ENCODE assay signal across 17 cellular contexts in the genomic region with DNA sequence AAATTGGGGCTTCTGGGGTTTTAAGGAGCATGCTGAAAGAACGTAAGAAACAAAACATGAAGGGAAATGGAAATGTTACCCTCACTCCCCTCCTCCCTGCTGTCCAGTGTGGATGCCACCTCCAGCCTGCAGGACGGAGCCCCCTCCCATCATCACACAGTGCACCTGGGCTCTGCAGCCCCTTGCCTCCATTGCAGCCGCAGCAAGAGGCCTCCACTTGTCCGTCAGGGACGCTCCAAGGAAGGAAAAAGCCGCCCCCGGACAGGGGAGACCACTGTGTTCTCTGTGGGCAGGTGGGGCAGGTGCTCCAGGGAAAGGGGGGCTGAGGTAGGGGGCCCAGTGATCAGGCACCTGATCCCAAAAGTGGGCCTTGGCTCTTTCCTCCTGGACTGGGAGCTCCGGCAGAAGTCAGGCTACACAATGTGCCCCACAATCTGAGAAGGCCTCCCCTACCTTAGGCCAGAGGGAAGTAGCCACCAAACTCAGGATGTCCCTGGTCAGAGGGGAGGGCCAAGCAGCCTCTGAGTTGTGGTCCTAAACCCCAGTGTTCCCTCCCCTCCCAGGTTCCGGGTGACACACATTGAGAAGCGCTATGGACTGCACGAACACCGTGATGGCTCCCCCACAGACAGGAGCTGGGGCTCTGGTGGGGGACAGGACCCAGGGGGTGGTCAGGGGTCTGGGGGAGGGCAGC. TPM values are rescaled to one million over a fixed set of nuclear protein-coding genes. Genes with fewer than 3 reads are reported as not detected.
DNase-seq lines count a peak whose midpoint lies in the region; ATAC-seq, FAIRE-seq and TF ChIP-seq lines count a peak whose summit lies in the region.
"Had no signal": no experiment of that assay in that cellular context is flagged by ENCODE, and none has a peak within 500 bp of the region (broad histone marks: within the 10 kb centered on the region; RNA-seq: fewer than 3 reads in every experiment).

No MANE protein-coding gene starts in this region.

- no peaks in the 10 kb centered on the region for H4K20me1 ChIP-seq in GM12878 (ENCODE audit: control insufficient read depth, insufficient read depth)

- no peak for TF ChIP-seq RAD21 in GM12878 (IDR thresholded peaks at IDR 0.05; ENCODE audit: insufficient read depth, low read depth, low read length)

- no peaks in the 10 kb centered on the region for H3K9me3 ChIP-seq in GM12878 (replicated peaks; ENCODE audit: control insufficient read depth, insufficient read depth, low read length)

- TF ChIP-seq EP300 in GM12878 (IDR thresholded peaks at IDR 0.05; ENCODE audit: borderline replicate concordance in 1 of 2, control insufficient read depth in 1 of 2, low read depth in 2 of 2, low read length in 2 of 2), result no peak

- no peak for FAIRE-seq in GM12878 (lab: Jason Lieb, UNC)
- FAIRE-seq: G401.6, HepG2 had no signal

- no peak overlapping the region for H3K4me3 Mint-ChIP-seq in T-cell
- H3K4me3 Mint-ChIP-seq in neural crest cell, result peak overlapping the region; percentile 87

- BruUV-seq in GM12878 (replicated peaks; lab: Mats Ljungman, UMichigan), result TSS peak; percentile 63

- no peak for ATAC-seq in T-cell (replicated peaks in 1 of 4)
- no peak for ATAC-seq in GM12878
- ATAC-seq: HepG2 had no signal

- peaks cover 33% of the 10 kb centered on the region for H3K79me2 ChIP-seq in GM12878 (ENCODE audit: control insufficient read depth, insufficient read depth, low read length)

- H3K27me3 ChIP-seq in GM12878 (replicated peaks in 1 of 2; ENCODE audit: control insufficient read depth in 2 of 2, insufficient read depth in 2 of 2, low read length in 1 of 2), result no peaks in the 10 kb centered on the region

- RAD21 ChIA-PET in GM12878 (lab: Charles Lee; ENCODE audit: unreplicated experiment), result interaction anchor here (6.9 kb wide), 1 partner anchor 46 kb away, joined by 124 read pairs; no protein-coding TSS in a partner anchor

- peak; percentile 42 for DNase-seq in activated CD8-positive, alpha-beta memory T cell treated with anti-CD3 and anti-CD28 coated beads for 24 hours
- no peak for DNase-seq in activated CD8-positive, alpha-beta memory T cell treated with anti-CD3 and anti-CD28 coated beads, Interleukin-2, amount 50 U/mL, for 48 hours
- DNase-seq in T-cell (no peak), GM12878 (ENCODE audit: low read depth, low spot score) (no peak), neural crest cell (ENCODE audit: low read depth, low spot score) (no peak), AG08395 (ENCODE audit: low spot score) (no peak), NCI-H1105 (lab: John Stamatoyannopoulos, UW) (no peak), Ammon's horn (ENCODE audit: low spot score) (no peak)
- DNase-seq: C1 segment of cervical spinal cord, DND-41, NCI-H146, NCI-H2081 treated with DMSO at 0.1 percent for 48 hours, NCI-H524, SIG-M5 had no signal

- peaks cover 9% of the 10 kb centered on the region for H3K36me3 Mint-ChIP-seq in T-cell
- H3K36me3 Mint-ChIP-seq in neural crest cell (ENCODE audit: low read depth), result no peaks in the 10 kb centered on the region

- in situ Hi-C loops in GM12878 (cut with MboI), result no loop called here

- H3K27me3 Mint-ChIP-seq in T-cell (no peaks in the 10 kb centered on the region), neural crest cell (ENCODE audit: low read depth) (peaks cover 2% of the 10 kb centered on the region)

- no peak overlapping the region for H2AFZ ChIP-seq in GM12878 (ENCODE audit: control insufficient read depth, low read depth, low read length)

- intact Hi-C loops in GM12878 (cut with micrococcal nuclease; ENCODE audit: unreplicated experiment), result loop anchor here (5.0 kb wide), 1 partner anchor 127 kb away; no protein-coding TSS in a partner anchor

- no peak overlapping the region for H3K4me2 ChIP-seq in GM12878 (ENCODE audit: control insufficient read depth, insufficient read depth)
- H3K4me2 ChIP-seq: KMS-11 had no signal

- POLR2A ChIA-PET in T-cell (lab: Charles Lee), result no interaction called here
- POLR2A ChIA-PET in GM12878 (lab: Charles Lee), result interaction anchor here (4.6 kb wide), 1 partner anchor 46 kb away, joined by 34 read pairs; no protein-coding TSS in a partner anchor

- H3K36me3 ChIP-seq in GM12878 (ENCODE audit: control insufficient read depth in 2 of 2, insufficient read depth in 2 of 2, low read length in 1 of 2), result no peaks in the 10 kb centered on the region; a peak in 2 of 4 replicates

- CTCF ChIA-PET in T-cell (lab: Charles Lee), result no interaction called here
- CTCF ChIA-PET in GM12878 (lab: Yijun Ruan, JAX), result interaction anchor here (0.6 to 11.2 kb wide), 6 partner anchors 20 to 501 kb away, joined by 3 to 137 read pairs (median 18); a partner anchor contains a TSS

- H3K9ac ChIP-seq in GM12878 (ENCODE audit: control insufficient read depth, insufficient read depth, low read length), result no peak overlapping the region
- H3K9ac ChIP-seq: KMS-11 had no signal

- peaks cover 28% of the 10 kb centered on the region for H3K4me1 ChIP-seq in GM12878 (ENCODE audit: control insufficient read depth, insufficient read depth, low read length)

- H3K4me1 Mint-ChIP-seq in T-cell, result peaks cover 29 to 32% (median 30%) of the 10 kb centered on the region in 3 donors
- peaks cover 28% of the 10 kb centered on the region for H3K4me1 Mint-ChIP-seq in neural crest cell

- H3K27ac ChIP-seq in GM12878 (ENCODE audit: control insufficient read depth, insufficient read depth), result no peak overlapping the region
- H3K27ac ChIP-seq: KMS-11 had no signal

- TF ChIP-seq POLR2A in GM12878 (IDR thresholded peaks at IDR 0.05; ENCODE audit: low read depth, low read length), result peak; percentile 23; the same call in 1 of the 2 replicates

- H3K4me3 ChIP-seq in GM12878, result no peak overlapping the region

- no peaks in the 10 kb centered on the region for H3K9me3 Mint-ChIP-seq in T-cell
- H3K9me3 Mint-ChIP-seq in neural crest cell, result no peaks in the 10 kb centered on the region

- SMC1A ChIA-PET in GM12878 (lab: Charles Lee; ENCODE audit: uncharacterized antibody, unreplicated experiment), result interaction anchor here (3.2 to 12.9 kb wide), 2 partner anchors 12 to 22 kb away, joined by 12 to 245 read pairs; a partner anchor contains a TSS

- no peak for TF ChIP-seq CTCF in GM12878 (IDR thresholded peaks at IDR 0.05 in 2 of 3, conservative IDR thresholded peaks at IDR 0.05 in 1 of 3; ENCODE audit: control insufficient read depth in 2 of 3, extremely low read depth in 1 of 3, insufficient read depth in 1 of 3, low read depth in 3 of 3, low read length in 3 of 3)
- no peak for TF ChIP-seq CTCF in neural crest cell (conservative IDR thresholded peaks at IDR 0.05)

- H3K27ac Mint-ChIP-seq in T-cell (peak overlapping the region; percentile 46 to 93), neural crest cell (ENCODE audit: unreplicated experiment) (no peak overlapping the region)

- WGBS in GM12878 (ENCODE audit: insufficient coverage, insufficient replicate concordance, low lambda C conversion rate, missing lambda C conversion rate), result 97% methylated on average over 12 of the region's 12 CpGs

RNA-seq across cellular contexts. Expression of a gene that starts 2.7 kb away (rescaled TPM):
- total RNA-seq in T-cell, result 10 to 100 TPM; 15.3 to 30.7 (median 26.0) TPM
- 5.6 and 7.0 TPM in 2 replicates for total RNA-seq in GM12878 (2013; cell fraction: nucleolus; rRNA removed)
- 15.3 and 18.2 TPM in 2 replicates for total RNA-seq in GM12878 (2014; rRNA removed)
- 6.6 and 6.8 TPM in 2 replicates for total RNA-seq in GM12878 (2014; rRNA removed; fragmentation: Illumina TruSeq; extraction: Trizol)
- total RNA-seq in GM12878 (2021), result 15.4 and 15.7 TPM in 2 replicates
- polyA plus RNA-seq in GM12878 (2011; ENCODE audit: low read depth), result 1.3 TPM
- polyA plus RNA-seq in GM12878 (2011; rRNA removed), result 0.91 and 2.1 TPM in 2 replicates
- 2.0 and 3.3 TPM in 2 replicates for polyA plus RNA-seq in GM12878 (2011; cell fraction: cytosol; rRNA removed)
- 27.8 and 32.1 TPM in 2 replicates for polyA plus RNA-seq in GM12878 (2011; cell fraction: nucleus; rRNA removed)
- 4.7 and 5.4 TPM in 2 replicates for polyA plus RNA-seq in GM12878 (2012)
- 1.2 and 6.0 TPM in 2 replicates for polyA plus RNA-seq in GM12878 (2014; fragmentation: Illumina TruSeq; extraction: Trizol)
- polyA plus RNA-seq in GM12878 (2014; fragmentation: Nextera tagmentation; extraction: Ambion mirVana), result under 1 TPM; 0.23 to 0.64 TPM
- 21.4 and 23.5 TPM in 2 replicates for polyA plus RNA-seq in GM12878 (2014; rRNA removed)
- polyA plus RNA-seq in GM12878 (2016; fragmentation: Nextera tagmentation; extraction: Ambion mirVana), result 1 to 10 TPM; 7.5 to 9.5 TPM
- 1.3 and 1.4 TPM in 2 replicates for polyA minus RNA-seq in GM12878 (2011; rRNA and poly(A)+ RNA removed)
- polyA minus RNA-seq in GM12878 (2011; cell fraction: cytosol; rRNA and poly(A)+ RNA removed), result 0.73 and 0.80 TPM in 2 replicates
- polyA minus RNA-seq in GM12878 (2011; cell fraction: nucleus; rRNA and poly(A)+ RNA removed), result 4.4 and 6.1 TPM in 2 replicates
- 6.5 and 6.9 TPM in 2 replicates for total RNA-seq in neural crest cell

RNA-seq across cellular contexts. Expression of a gene that starts 2.9 kb away (rescaled TPM):
- 10 to 100 TPM; 68.5 to 78.5 (median 73.8) TPM for total RNA-seq in T-cell
- total RNA-seq in GM12878 (2013; cell fraction: nucleolus; rRNA removed), result 97.4 and 102 TPM in 2 replicates
- total RNA-seq in GM12878 (2014; rRNA removed), result 107 and 109 TPM in 2 replicates
- 77.0 and 92.5 TPM in 2 replicates for total RNA-seq in GM12878 (2014; rRNA removed; fragmentation: Illumina TruSeq; extraction: Trizol)
- total RNA-seq in GM12878 (2021), result 82.9 and 94.3 TPM in 2 replicates
- polyA plus RNA-seq in GM12878 (2011; ENCODE audit: low read depth), result 88.0 TPM
- polyA plus RNA-seq in GM12878 (2011; rRNA removed), result 115 and 140 TPM in 2 replicates
- 160 and 168 TPM in 2 replicates for polyA plus RNA-seq in GM12878 (2011; cell fraction: cytosol; rRNA removed)
- polyA plus RNA-seq in GM12878 (2011; cell fraction: nucleus; rRNA removed), result 199 and 244 TPM in 2 replicates
- 77.9 and 79.2 TPM in 2 replicates for polyA plus RNA-seq in GM12878 (2012)
- polyA plus RNA-seq in GM12878 (2014; fragmentation: Illumina TruSeq; extraction: Trizol), result 115 and 135 TPM in 2 replicates
- 100 to 1,000 TPM in 1 of 2 experiments, 10 to 100 TPM in 1; 62.2 to 108 TPM for polyA plus RNA-seq in GM12878 (2014; fragmentation: Nextera tagmentation; extraction: Ambion mirVana)
- 107 and 115 TPM in 2 replicates for polyA plus RNA-seq in GM12878 (2014; rRNA removed)
- 100 to 1,000 TPM; 117 to 120 TPM for polyA plus RNA-seq in GM12878 (2016; fragmentation: Nextera tagmentation; extraction: Ambion mirVana)
- polyA minus RNA-seq in GM12878 (2011; rRNA and poly(A)+ RNA removed), result 119 and 130 TPM in 2 replicates
- 32.9 and 41.7 TPM in 2 replicates for polyA minus RNA-seq in GM12878 (2011; cell fraction: cytosol; rRNA and poly(A)+ RNA removed)
- polyA minus RNA-seq in GM12878 (2011; cell fraction: nucleus; rRNA and poly(A)+ RNA removed), result 79.4 and 93.5 TPM in 2 replicates
- 110 and 114 TPM in 2 replicates for total RNA-seq in neural crest cell

RNA-seq across cellular contexts. Expression of a gene that starts 11.7 kb away (rescaled TPM):
- 100 to 1,000 TPM in 3 of 5 donors, 10 to 100 TPM in 2; 68.5 to 103 (median 101) TPM for total RNA-seq in T-cell
- 61.9 and 72.1 TPM in 2 replicates for total RNA-seq in GM12878 (2013; cell fraction: nucleolus; rRNA removed)
- 13.1 and 18.0 TPM in 2 replicates for total RNA-seq in GM12878 (2014; rRNA removed)
- total RNA-seq in GM12878 (2014; rRNA removed; fragmentation: Illumina TruSeq; extraction: Trizol), result 7.7 and 8.1 TPM in 2 replicates
- total RNA-seq in GM12878 (2021), result 20.6 and 21.3 TPM in 2 replicates
- 15.7 TPM for polyA plus RNA-seq in GM12878 (2011; ENCODE audit: low read depth)
- polyA plus RNA-seq in GM12878 (2011; rRNA removed), result 16.6 and 21.9 TPM in 2 replicates
- polyA plus RNA-seq in GM12878 (2011; cell fraction: cytosol; rRNA removed), result 13.3 and 17.5 TPM in 2 replicates
- 231 and 272 TPM in 2 replicates for polyA plus RNA-seq in GM12878 (2011; cell fraction: nucleus; rRNA removed)
- polyA plus RNA-seq in GM12878 (2012), result 26.0 and 30.3 TPM in 2 replicates
- 3.2 and 8.9 TPM in 2 replicates for polyA plus RNA-seq in GM12878 (2014; fragmentation: Illumina TruSeq; extraction: Trizol)
- 1 to 10 TPM in 1 of 2 experiments, under 1 TPM in 1; 0.97 to 1.0 TPM for polyA plus RNA-seq in GM12878 (2014; fragmentation: Nextera tagmentation; extraction: Ambion mirVana)
- polyA plus RNA-seq in GM12878 (2014; rRNA removed), result 19.1 and 22.8 TPM in 2 replicates
- 10 to 100 TPM in 1 of 2 experiments, 1 to 10 TPM in 1; 9.9 to 11.5 TPM for polyA plus RNA-seq in GM12878 (2016; fragmentation: Nextera tagmentation; extraction: Ambion mirVana)
- 13.6 and 15.4 TPM in 2 replicates for polyA minus RNA-seq in GM12878 (2011; rRNA and poly(A)+ RNA removed)
- 4.1 and 5.5 TPM in 2 replicates for polyA minus RNA-seq in GM12878 (2011; cell fraction: cytosol; rRNA and poly(A)+ RNA removed)
- 37.4 and 42.8 TPM in 2 replicates for polyA minus RNA-seq in GM12878 (2011; cell fraction: nucleus; rRNA and poly(A)+ RNA removed)
- total RNA-seq in neural crest cell, result 20.4 and 20.6 TPM in 2 replicates

RNA-seq across cellular contexts. Expression of a gene that starts 20.7 kb away (rescaled TPM):
- 100 to 1,000 TPM; 190 to 271 (median 211) TPM for total RNA-seq in T-cell
- 41.5 and 54.1 TPM in 2 replicates for total RNA-seq in GM12878 (2013; cell fraction: nucleolus; rRNA removed)
- 42.6 and 45.5 TPM in 2 replicates for total RNA-seq in GM12878 (2014; rRNA removed)
- 37.8 and 38.6 TPM in 2 replicates for total RNA-seq in GM12878 (2014; rRNA removed; fragmentation: Illumina TruSeq; extraction: Trizol)
- 159 and 168 TPM in 2 replicates for total RNA-seq in GM12878 (2021)
- polyA plus RNA-seq in GM12878 (2011; ENCODE audit: low read depth), result 53.8 TPM
- 43.6 and 45.5 TPM in 2 replicates for polyA plus RNA-seq in GM12878 (2011; rRNA removed)
- polyA plus RNA-seq in GM12878 (2011; cell fraction: cytosol; rRNA removed), result 60.5 and 85.4 TPM in 2 replicates
- 108 and 216 TPM in 2 replicates for polyA plus RNA-seq in GM12878 (2011; cell fraction: nucleus; rRNA removed)
- polyA plus RNA-seq in GM12878 (2012), result 64.3 and 68.3 TPM in 2 replicates
- 122 and 124 TPM in 2 replicates for polyA plus RNA-seq in GM12878 (2014; fragmentation: Illumina TruSeq; extraction: Trizol)
- polyA plus RNA-seq in GM12878 (2014; fragmentation: Nextera tagmentation; extraction: Ambion mirVana), result 10 to 100 TPM; 46.3 to 56.0 TPM
- 62.1 and 69.4 TPM in 2 replicates for polyA plus RNA-seq in GM12878 (2014; rRNA removed)
- 100 to 1,000 TPM; 113 to 122 TPM for polyA plus RNA-seq in GM12878 (2016; fragmentation: Nextera tagmentation; extraction: Ambion mirVana)
- polyA minus RNA-seq in GM12878 (2011; rRNA and poly(A)+ RNA removed), result 95.9 and 106 TPM in 2 replicates
- polyA minus RNA-seq in GM12878 (2011; cell fraction: cytosol; rRNA and poly(A)+ RNA removed), result 52.9 and 65.7 TPM in 2 replicates
- polyA minus RNA-seq in GM12878 (2011; cell fraction: nucleus; rRNA and poly(A)+ RNA removed), result 34.0 and 83.0 TPM in 2 replicates
- 86.3 and 99.1 TPM in 2 replicates for total RNA-seq in neural crest cell

RNA-seq across cellular contexts. Expression of a gene that starts 42.5 kb away (rescaled TPM):
- total RNA-seq in T-cell, result 10 to 100 TPM in 3 of 5 donors, 1 to 10 TPM in 2; 1.2 to 25.6 (median 20.5) TPM
- not detected in 2 replicates for total RNA-seq in GM12878 (2013; cell fraction: nucleolus; rRNA removed)
- total RNA-seq in GM12878 (2014; rRNA removed), result 0.05 TPM in 1 of 2 replicates, not detected in the other
- not detected in 2 replicates for total RNA-seq in GM12878 (2014; rRNA removed; fragmentation: Illumina TruSeq; extraction: Trizol)
- total RNA-seq in GM12878 (2021), result 0.08 TPM in 2 replicates
- not detected for polyA plus RNA-seq in GM12878 (2011; ENCODE audit: low read depth)
- polyA plus RNA-seq in GM12878 (2011; rRNA removed), result not detected in 2 replicates
- polyA plus RNA-seq in GM12878 (2011; cell fraction: cytosol; rRNA removed), result not detected in 2 replicates
- 0.03 TPM in 1 of 2 replicates, not detected in the other for polyA plus RNA-seq in GM12878 (2011; cell fraction: nucleus; rRNA removed)
- polyA plus RNA-seq in GM12878 (2012), result 0.04 TPM in 1 of 2 replicates, not detected in the other
- polyA plus RNA-seq in GM12878 (2014; fragmentation: Illumina TruSeq; extraction: Trizol), result 0.01 and 0.05 TPM in 2 replicates
- polyA plus RNA-seq in GM12878 (2014; fragmentation: Nextera tagmentation; extraction: Ambion mirVana), result not detected
- not detected in 2 replicates for polyA plus RNA-seq in GM12878 (2014; rRNA removed)
- not detected for polyA plus RNA-seq in GM12878 (2016; fragmentation: Nextera tagmentation; extraction: Ambion mirVana)
- polyA minus RNA-seq in GM12878 (2011; rRNA and poly(A)+ RNA removed), result 0.29 TPM in 1 of 2 replicates, not detected in the other
- not detected in 2 replicates for polyA minus RNA-seq in GM12878 (2011; cell fraction: cytosol; rRNA and poly(A)+ RNA removed)
- not detected in 2 replicates for polyA minus RNA-seq in GM12878 (2011; cell fraction: nucleus; rRNA and poly(A)+ RNA removed)
- total RNA-seq in neural crest cell, result 36.0 and 39.2 TPM in 2 replicates
- total RNA-seq: HepG2 had no signal
